ENCODE assay signal across 1 cellular context in genomic region chr17:44796731-44797130, GRCh38.
TF ChIP-seq lines count a peak whose summit lies in the region.

No MANE protein-coding gene starts in this region.

TF ChIP-seq in IMR-90, 13 proteins besides CTCF, POLR2A, EP300 and RAD21:
- no peak for TF ChIP-seq USF2 (IDR thresholded peaks at IDR 0.05; ENCODE audit: low read depth, low read length)
- no peak for TF ChIP-seq ELK1 (IDR thresholded peaks at IDR 0.05; ENCODE audit: borderline replicate concordance, low read depth, low read length)
- TF ChIP-seq RCOR1 (IDR thresholded peaks at IDR 0.05; ENCODE audit: insufficient replicate concordance, low read length), result no peak
- TF ChIP-seq CEBPB (IDR thresholded peaks at IDR 0.05; ENCODE audit: low read depth, low read length), result no peak
- no peak for TF ChIP-seq MXI1 (IDR thresholded peaks at IDR 0.05; ENCODE audit: borderline replicate concordance, low read depth, low read length)
- TF ChIP-seq NFE2L2 (IDR thresholded peaks at IDR 0.05; ENCODE audit: low read depth, low read length), result no peak
- no peak for TF ChIP-seq CHD1 (IDR thresholded peaks at IDR 0.05; ENCODE audit: low read depth, low read length)
- TF ChIP-seq MAFK (IDR thresholded peaks at IDR 0.05; ENCODE audit: low read depth, low read length), result no peak
- no peak for TF ChIP-seq SMC3 (IDR thresholded peaks at IDR 0.05; ENCODE audit: low read depth, low read length)
- no peak for TF ChIP-seq RFX5 (IDR thresholded peaks at IDR 0.05; ENCODE audit: low read depth, low read length)
- TF ChIP-seq MAZ (IDR thresholded peaks at IDR 0.05; ENCODE audit: borderline replicate concordance, low read depth, low read length), result no peak
- no peak for TF ChIP-seq BHLHE40 (IDR thresholded peaks at IDR 0.05; ENCODE audit: low read depth, low read length)
- no peak for TF ChIP-seq FOS (IDR thresholded peaks at IDR 0.05; ENCODE audit: low read depth, low read length)
